In genomic region chr21:35025206-35026152, GRCh38 we compare ENCODE assay signal across 11 cellular contexts. TPM values are rescaled to one million over a fixed set of nuclear protein-coding genes. Genes with fewer than 3 reads are reported as not detected.
DNase-seq lines count a peak whose midpoint lies in the region; ATAC-seq, FAIRE-seq and TF ChIP-seq lines count a peak whose summit lies in the region.
"Had no signal": no experiment of that assay in that cellular context is flagged by ENCODE, and none has a peak within 500 bp of the region (broad histone marks: within the 10 kb centered on the region; RNA-seq: fewer than 3 reads in every experiment).

No MANE protein-coding gene starts in this region.

- no peaks in the 10 kb centered on the region for H3K79me2 ChIP-seq in KMS-11 (ENCODE audit: insufficient read depth, low read depth)

- no peak for FAIRE-seq in pancreas (lab: Jason Lieb, UNC)

- H3K27me3 ChIP-seq in CD4-positive, alpha-beta T cell (ENCODE audit: control insufficient read depth, insufficient read depth, low read length): no peaks in the 10 kb centered on the region
- H3K27me3 ChIP-seq in KMS-11 (ENCODE audit: insufficient read depth, low read depth) (peaks cover 3% of the 10 kb centered on the region; the same call in 1 of the 2 replicates), MG63 (no peaks in the 10 kb centered on the region), pancreas (no peaks in the 10 kb centered on the region)

- peaks cover 95% of the 10 kb centered on the region for H3K4me1 Mint-ChIP-seq in CD4-positive, alpha-beta T cell (ENCODE audit: low read depth)
- peaks cover 85% of the 10 kb centered on the region for H3K4me1 Mint-ChIP-seq in activated CD8-positive, alpha-beta T cell treated with anti-CD3 and anti-CD28 coated beads for 36 hours (ENCODE audit: low read depth)
- peaks cover 51 to 78% (median 72%) of the 10 kb centered on the region in 3 donors for H3K4me1 Mint-ChIP-seq in naive B cell

- H3K4me2 ChIP-seq in KMS-11: peak overlapping the region; percentile 67

- intact Hi-C loops in CD4-positive, alpha-beta T cell (cut with DNase I, micrococcal nuclease): loop anchor here (1.0 to 5.0 kb wide), 7 partner anchors 17 to 138 kb away; no protein-coding TSS in a partner anchor
- intact Hi-C loops in activated CD8-positive, alpha-beta T cell treated with anti-CD3 and anti-CD28 coated beads for 36 hours (cut with micrococcal nuclease): loop anchor here (2.0 to 5.0 kb wide), 2 partner anchors 19 to 38 kb away; no protein-coding TSS in a partner anchor
- intact Hi-C loops in pancreas (cut with DNase I): no loop called here

- H3K36me3 ChIP-seq in KMS-11 (ENCODE audit: insufficient read depth) (no peaks in the 10 kb centered on the region), MG63 (no peaks in the 10 kb centered on the region; the same call in none of the 2 replicates), pancreas (no peaks in the 10 kb centered on the region)
- H3K36me3 ChIP-seq: left ventricle myocardium inferior, thoracic aorta had no signal

- H3K9me3 Mint-ChIP-seq in CD4-positive, alpha-beta T cell: no peaks in the 10 kb centered on the region
- H3K9me3 Mint-ChIP-seq in activated CD8-positive, alpha-beta T cell treated with anti-CD3 and anti-CD28 coated beads for 36 hours: peaks cover 4% of the 10 kb centered on the region
- no peaks in the 10 kb centered on the region for H3K9me3 Mint-ChIP-seq in naive B cell

- H3K9ac ChIP-seq in KMS-11: no peak overlapping the region; the same call in 1 of the 2 replicates

- CTCF ChIA-PET in CD4-positive, alpha-beta T cell (lab: Charles Lee): interaction anchor here (0.9 to 3.3 kb wide), 14 partner anchors 9 to 280 kb away, joined by 3 to 30 read pairs (median 4); no protein-coding TSS in a partner anchor
- CTCF ChIA-PET in activated CD8-positive, alpha-beta T cell treated with anti-CD3 and anti-CD28 coated beads for 36 hours (lab: Charles Lee): interaction anchor here (0.8 to 4.9 kb wide), 17 partner anchors 8 to 375 kb away, joined by 3 to 16 read pairs (median 5); no protein-coding TSS in a partner anchor

- H3K27me3 Mint-ChIP-seq in CD4-positive, alpha-beta T cell: no peaks in the 10 kb centered on the region
- no peaks in the 10 kb centered on the region for H3K27me3 Mint-ChIP-seq in activated CD8-positive, alpha-beta T cell treated with anti-CD3 and anti-CD28 coated beads for 36 hours
- H3K27me3 Mint-ChIP-seq in naive B cell: no peaks in the 10 kb centered on the region

- no peak for TF ChIP-seq CTCF in CD4-positive, alpha-beta T cell (IDR thresholded peaks at IDR 0.05)
- TF ChIP-seq CTCF in KMS-11 (conservative IDR thresholded peaks at IDR 0.05; ENCODE audit: low read depth, low read length) (no peak), pancreas (IDR thresholded peaks at IDR 0.05) (no peak)
- no peak for TF ChIP-seq CTCF in activated CD8-positive, alpha-beta T cell treated with anti-CD3 and anti-CD28 coated beads for 36 hours (IDR thresholded peaks at IDR 0.05)

- ATAC-seq in CD4-positive, alpha-beta T cell (ENCODE audit: poor library complexity): no peak
- no peak for ATAC-seq in activated CD8-positive, alpha-beta T cell treated with anti-CD3 and anti-CD28 coated beads for 36 hours
- ATAC-seq in naive B cell (ENCODE audit: low read depth in 2 of 2) (no peak), pancreas (no peak)

- H3K4me1 ChIP-seq in KMS-11 (ENCODE audit: low read depth, poor library complexity, severe bottlenecking) (peaks cover 44% of the 10 kb centered on the region), pancreas (no peaks in the 10 kb centered on the region)

- no peak for DNase-seq in CD4-positive, alpha-beta T cell
- no peak for DNase-seq in activated CD8-positive, alpha-beta T cell treated with anti-CD3 and anti-CD28 coated beads for 36 hours
- no peak for DNase-seq in naive B cell
- no peak for DNase-seq in cerebellar nuclear complex (lab: John Stamatoyannopoulos, UW)
- DNase-seq in MG63: no peak
- DNase-seq in pancreas: no peak
- DNase-seq in NCI-H510A treated with DMSO at 0.1 percent for 48 hours (lab: John Stamatoyannopoulos, UW): no peak
- DNase-seq: left ventricle myocardium inferior; stimulated activated CD4-positive, alpha-beta T cell treated with anti-CD3 and anti-CD28 coated beads, Interleukin-4, amount 100 ng/mL, for 4 hours had no signal

- peak overlapping the region; percentile 97 for H3K27ac Mint-ChIP-seq in CD4-positive, alpha-beta T cell
- peak overlapping the region; percentile 97 for H3K27ac Mint-ChIP-seq in activated CD8-positive, alpha-beta T cell treated with anti-CD3 and anti-CD28 coated beads for 36 hours
- peak overlapping the region; percentile 53 to 99 (median 96) for H3K27ac Mint-ChIP-seq in naive B cell

- peak overlapping the region; percentile 89 for H3K27ac ChIP-seq in CD4-positive, alpha-beta T cell (ENCODE audit: low read depth, low read length)
- H3K27ac ChIP-seq in KMS-11: peak overlapping the region; percentile 91; the same call in 1 of the 2 replicates
- no peak overlapping the region for H3K27ac ChIP-seq in pancreas
- H3K27ac ChIP-seq: thoracic aorta had no signal

- WGBS in pancreas, 2 donors: 80 to 86% methylated on average over 12 of the region's 12 CpGs

- H3K9me3 ChIP-seq in CD4-positive, alpha-beta T cell (ENCODE audit: control insufficient read depth, low read length): no peaks in the 10 kb centered on the region
- H3K9me3 ChIP-seq in MG63 (no peaks in the 10 kb centered on the region), pancreas (no peaks in the 10 kb centered on the region)
- H3K9me3 ChIP-seq: left ventricle myocardium inferior, thoracic aorta had no signal

- H3K4me3 ChIP-seq in KMS-11 (IDR thresholded peaks at IDR 0.05; ENCODE audit: insufficient read depth, low read depth, low read length) (no peak overlapping the region), MG63 (no peak overlapping the region), pancreas (no peak overlapping the region)

- peak overlapping the region; percentile 74; the same call in 1 of the 2 replicates for H2AFZ ChIP-seq in KMS-11 (ENCODE audit: low read depth)

- POLR2A ChIA-PET in CD4-positive, alpha-beta T cell (lab: Charles Lee): interaction anchor here (0.6 to 9.5 kb wide), 22 partner anchors 8 to 478 kb away, joined by 3 to 227 read pairs (median 6); partner anchors contain the start of gene RUNX1
- POLR2A ChIA-PET in activated CD8-positive, alpha-beta T cell treated with anti-CD3 and anti-CD28 coated beads for 36 hours (lab: Charles Lee): interaction anchor here (0.8 to 6.1 kb wide), 18 partner anchors 10 to 139 kb away, joined by 3 to 100 read pairs (median 6); partner anchors contain the start of gene RUNX1

- H3K36me3 Mint-ChIP-seq in CD4-positive, alpha-beta T cell (ENCODE audit: low read depth): peaks cover 55% of the 10 kb centered on the region
- peaks cover 12% of the 10 kb centered on the region for H3K36me3 Mint-ChIP-seq in activated CD8-positive, alpha-beta T cell treated with anti-CD3 and anti-CD28 coated beads for 36 hours (ENCODE audit: low read depth)
- H3K36me3 Mint-ChIP-seq in naive B cell: peaks cover 0 to 3% of the 10 kb centered on the region in 2 donors

- peak overlapping the region; percentile 71 for H3K4me3 Mint-ChIP-seq in CD4-positive, alpha-beta T cell
- H3K4me3 Mint-ChIP-seq in activated CD8-positive, alpha-beta T cell treated with anti-CD3 and anti-CD28 coated beads for 36 hours: peak overlapping the region; percentile 80
- H3K4me3 Mint-ChIP-seq in naive B cell: peak overlapping the region; percentile 3 to 92 (median 86)

- no peaks in the 10 kb centered on the region for H4K20me1 ChIP-seq in KMS-11 (ENCODE audit: insufficient read depth)

RNA-seq across cellular contexts. Expression of gene RUNX1, which starts 23.6 kb away (rescaled TPM):
- 10 to 100 TPM; 71.7 to 74.3 TPM for total RNA-seq in CD4-positive, alpha-beta T cell
- total RNA-seq in activated CD8-positive, alpha-beta T cell treated with anti-CD3 and anti-CD28 coated beads for 36 hours: 10 to 100 TPM; 18.7 to 19.0 TPM
- polyA plus RNA-seq in naive B cell (ENCODE audit: low read depth in 6 of 6) (10 to 100 TPM in 5 of 6 donors, 1 to 10 TPM in 1; 8.8 to 20.7 (median 14.6) TPM), pancreas (1 to 10 TPM; 2.1 to 3.9 TPM)
- 2.2 and 5.3 TPM in 2 replicates for total RNA-seq in MG63 (2014; rRNA removed; shearing (Covaris generic); ENCODE audit: low replicate concordance)
- total RNA-seq in pancreas: 10 to 100 TPM in 2 of 6 donors, 1 to 10 TPM in 4; 3.0 to 38.2 (median 5.5) TPM

Comparison
In these comparisons a context has a peak if more than half of its experiments do, and no peak if none do; other contexts are left out.
1. H3K27ac ChIP-seq: peak in CD4-positive, alpha-beta T cell (single experiment) and KMS-11 (single experiment); none in pancreas (0 of 4).
2. intact Hi-C loops: an anchor here in CD4-positive, alpha-beta T cell (1.0 to 5.0 kb wide) and activated CD8-positive, alpha-beta T cell treated with anti-CD3 and anti-CD28 coated beads for 36 hours (2.0 to 5.0 kb wide); none called in pancreas.
3. Peak in every context shown above with its lines, with median percentiles within 50 percentile points of each other: H3K27ac Mint-ChIP-seq and H3K4me3 Mint-ChIP-seq.